2 cellular contexts compared by ENCODE assay signal in the genomic region with DNA sequence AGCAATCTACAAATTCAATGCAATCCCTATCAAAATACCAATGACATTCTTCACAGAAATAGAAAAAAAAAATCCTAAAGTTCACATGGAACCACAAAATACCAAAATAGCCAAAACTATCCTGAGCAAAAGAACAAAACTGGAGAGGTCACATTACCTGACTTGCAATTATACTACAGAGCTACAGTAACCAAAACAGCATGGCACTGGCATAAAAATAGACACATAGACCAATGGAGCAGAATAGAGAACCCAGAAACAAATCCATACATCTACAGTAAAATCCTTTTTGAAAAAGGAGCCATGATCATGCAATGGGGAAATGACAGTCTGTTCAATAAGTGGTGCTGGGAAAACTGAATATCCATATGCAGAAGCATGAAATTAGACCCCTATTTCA. TPM values are rescaled to one million over a fixed set of nuclear protein-coding genes. Genes with fewer than 3 reads are reported as not detected.
"Had no signal": no experiment of that assay in that cellular context is flagged by ENCODE, and none has a peak within 500 bp of the region (broad histone marks: within the 10 kb centered on the region; RNA-seq: fewer than 3 reads in every experiment).

No MANE protein-coding gene starts in this region.

RNA-seq across cellular contexts. Expression of a gene that starts 51.5 kb away (rescaled TPM):
- total RNA-seq: osteocyte had no signal
- polyA plus RNA-seq: naive thymus-derived CD8-positive, alpha-beta T cell had no signal
